Comparison of ENCODE assay signal across 8 cellular contexts in the genomic region with DNA sequence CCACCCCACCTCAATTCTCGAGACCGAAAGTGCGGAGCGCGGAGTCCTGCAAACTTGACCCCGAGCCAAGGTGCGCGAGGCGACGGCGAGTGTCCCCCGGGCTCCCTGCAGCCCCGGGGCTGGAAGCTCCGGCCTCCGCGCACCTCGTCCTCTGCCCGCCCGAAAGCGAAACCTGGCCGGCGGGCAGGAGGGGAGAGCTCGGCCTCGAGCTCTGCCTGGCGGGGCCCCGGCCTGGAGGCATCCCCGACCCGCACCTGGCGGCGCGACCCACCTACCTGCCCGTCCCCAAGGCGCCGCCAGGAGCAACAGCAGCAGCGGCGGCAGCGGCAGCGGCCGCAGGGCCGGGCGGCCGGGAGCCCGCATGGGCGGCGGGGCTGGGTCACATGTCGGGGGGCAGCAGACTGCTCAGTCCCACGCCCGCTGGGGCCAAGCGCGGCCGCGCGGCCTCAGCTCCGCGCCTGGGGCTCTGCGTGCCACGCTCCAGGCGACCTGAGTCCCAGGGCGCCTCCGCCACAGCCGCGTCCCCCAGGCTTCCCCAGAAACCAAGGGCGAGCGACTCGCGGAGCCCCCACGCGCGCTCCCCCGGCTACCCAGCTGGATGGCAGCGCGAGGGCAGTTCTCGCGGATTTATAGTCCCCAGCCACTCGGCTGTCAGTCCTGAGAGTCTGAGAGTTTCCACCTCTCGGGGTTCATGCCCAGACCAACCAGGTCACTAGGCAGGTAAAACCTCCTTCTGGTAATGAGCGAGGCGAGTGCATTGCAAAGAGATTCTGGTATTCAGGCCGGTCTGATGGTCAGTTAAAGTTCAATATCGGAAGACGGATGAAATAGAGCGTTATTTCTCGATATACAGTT. TPM values are rescaled to one million over a fixed set of nuclear protein-coding genes. Genes with fewer than 3 reads are reported as not detected.
DNase-seq lines count a peak whose midpoint lies in the region; ATAC-seq, FAIRE-seq and TF ChIP-seq lines count a peak whose summit lies in the region.

A gene with protein sequence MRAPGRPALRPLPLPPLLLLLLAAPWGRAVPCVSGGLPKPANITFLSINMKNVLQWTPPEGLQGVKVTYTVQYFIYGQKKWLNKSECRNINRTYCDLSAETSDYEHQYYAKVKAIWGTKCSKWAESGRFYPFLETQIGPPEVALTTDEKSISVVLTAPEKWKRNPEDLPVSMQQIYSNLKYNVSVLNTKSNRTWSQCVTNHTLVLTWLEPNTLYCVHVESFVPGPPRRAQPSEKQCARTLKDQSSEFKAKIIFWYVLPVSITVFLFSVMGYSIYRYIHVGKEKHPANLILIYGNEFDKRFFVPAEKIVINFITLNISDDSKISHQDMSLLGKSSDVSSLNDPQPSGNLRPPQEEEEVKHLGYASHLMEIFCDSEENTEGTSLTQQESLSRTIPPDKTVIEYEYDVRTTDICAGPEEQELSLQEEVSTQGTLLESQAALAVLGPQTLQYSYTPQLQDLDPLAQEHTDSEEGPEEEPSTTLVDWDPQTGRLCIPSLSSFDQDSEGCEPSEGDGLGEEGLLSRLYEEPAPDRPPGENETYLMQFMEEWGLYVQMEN (minus strand): TSS at position 600 of the 855 bp plus-strand sequence. CDS start 237 bp downstream, at position 363.

- ATAC-seq in GM18873 (IDR thresholded peaks at IDR 0.05; ENCODE audit: low FRiP score, unreplicated experiment) (no peak), GM18907 (IDR thresholded peaks at IDR 0.05; ENCODE audit: unreplicated experiment) (no peak)

- H3K36me3 Mint-ChIP-seq in CD14-positive monocyte = peaks cover 0 to 2% of the 10 kb centered on the region in 2 donors
- no peaks in the 10 kb centered on the region for H3K36me3 Mint-ChIP-seq in activated T-cell treated with anti-CD3 and anti-CD28 coated beads, Interleukin-2, amount 50 U/mL, for 24 hours (ENCODE audit: low read depth)
- H3K36me3 Mint-ChIP-seq in neural progenitor cell = peaks cover 2% of the 10 kb centered on the region

- no peaks in the 10 kb centered on the region for H4K20me1 ChIP-seq in neural progenitor cell (ENCODE audit: low read depth)

- H3K4me1 Mint-ChIP-seq in CD14-positive monocyte = peaks cover 8% of the 10 kb centered on the region
- H3K4me1 Mint-ChIP-seq in activated T-cell treated with anti-CD3 and anti-CD28 coated beads, Interleukin-2, amount 50 U/mL, for 24 hours (ENCODE audit: low read depth) = peaks cover 7% of the 10 kb centered on the region
- peaks cover 3% of the 10 kb centered on the region for H3K4me1 Mint-ChIP-seq in neural progenitor cell

- H3K9ac ChIP-seq in neural progenitor cell = no peak within 1 kb of the TSS

- no peak within 1 kb of the TSS for H3K27ac ChIP-seq in neural progenitor cell

- H3K27me3 ChIP-seq in HAP-1 (ENCODE audit: low read depth) (no peaks in the 10 kb centered on the region), neural progenitor cell (peaks cover 71% of the 10 kb centered on the region)

- peaks cover 0 to 19% (median 4%) of the 10 kb centered on the region in 7 donors for H3K9me3 Mint-ChIP-seq in CD14-positive monocyte
- H3K9me3 Mint-ChIP-seq in activated T-cell treated with anti-CD3 and anti-CD28 coated beads, Interleukin-2, amount 50 U/mL, for 24 hours = no peaks in the 10 kb centered on the region
- peaks cover 9% of the 10 kb centered on the region for H3K9me3 Mint-ChIP-seq in neural progenitor cell

- peak within 1 kb of the TSS; percentile 98 for H3K4me2 ChIP-seq in neural progenitor cell

- no peaks in the 10 kb centered on the region for H3K9me3 ChIP-seq in HAP-1
- H3K9me3 ChIP-seq in neural progenitor cell (ENCODE audit: low read depth) = no peaks in the 10 kb centered on the region

- peak within 1 kb of the TSS; percentile 77 for H2AFZ ChIP-seq in neural progenitor cell (replicated peaks)

- no peaks in the 10 kb centered on the region for H3F3A ChIP-seq in neural progenitor cell (ENCODE audit: low read depth)

- in situ Hi-C loops in HAP-1 (cut with MboI; ENCODE audit: low sequenced_read_pairs) = no loop called here

- FAIRE-seq in RCC 7860 (lab: Jason Lieb, UNC) = no peak

- H3K27ac Mint-ChIP-seq in CD14-positive monocyte (no peak within 1 kb of the TSS), neural progenitor cell (no peak within 1 kb of the TSS)
- H3K27ac Mint-ChIP-seq in activated T-cell treated with anti-CD3 and anti-CD28 coated beads, Interleukin-2, amount 50 U/mL, for 24 hours = no peak within 1 kb of the TSS

- H3K27me3 Mint-ChIP-seq in CD14-positive monocyte (ENCODE audit: low read depth in 3 of 3) (peaks cover 77 to 97% (median 88%) of the 10 kb centered on the region in 3 donors), neural progenitor cell (ENCODE audit: insufficient read depth, low read depth) (peaks cover 20% of the 10 kb centered on the region)
- peaks cover 87% of the 10 kb centered on the region for H3K27me3 Mint-ChIP-seq in activated T-cell treated with anti-CD3 and anti-CD28 coated beads, Interleukin-2, amount 50 U/mL, for 24 hours

- DNase-seq in CD14-positive monocyte (ENCODE audit: low spot score) (no peak), HAP-1 (ENCODE audit: low spot score in 2 of 2) (peak in 1 of 2 experiments; percentile 28), glomerular visceral epithelial cell (ENCODE audit: extremely low spot score) (peak; percentile 15), neural progenitor cell (ENCODE audit: low spot score) (peak; percentile 57), RCC 7860 (ENCODE audit: low spot score) (no peak)
- DNase-seq in activated T-cell treated with anti-CD3 and anti-CD28 coated beads, Interleukin-2, amount 50 U/mL, for 24 hours = peak; percentile 40

- H3K79me2 ChIP-seq in neural progenitor cell (ENCODE audit: low read depth) = no peaks in the 10 kb centered on the region

- peak within 1 kb of the TSS; percentile 75 to 93 for H3K4me3 Mint-ChIP-seq in CD14-positive monocyte
- peak within 1 kb of the TSS; percentile 73 for H3K4me3 Mint-ChIP-seq in activated T-cell treated with anti-CD3 and anti-CD28 coated beads, Interleukin-2, amount 50 U/mL, for 24 hours
- peak within 1 kb of the TSS; percentile 84 for H3K4me3 Mint-ChIP-seq in neural progenitor cell

- no peaks in the 10 kb centered on the region for H3K4me1 ChIP-seq in HAP-1
- peaks cover 6% of the 10 kb centered on the region for H3K4me1 ChIP-seq in neural progenitor cell

- H3K36me3 ChIP-seq in HAP-1 (replicated peaks) (no peaks in the 10 kb centered on the region), neural progenitor cell (no peaks in the 10 kb centered on the region)

- intact Hi-C loops in CD14-positive monocyte (cut with micrococcal nuclease) = no loop called here

- H3K4me3 ChIP-seq in HAP-1 (peak within 1 kb of the TSS; percentile 43), neural progenitor cell (peak within 1 kb of the TSS; percentile 68)

- TF ChIP-seq CTCF in CD14-positive monocyte (IDR thresholded peaks at IDR 0.05) (no peak), neural progenitor cell (IDR thresholded peaks at IDR 0.05) (peak; percentile 16)

RNA-seq across cellular contexts. Expression of the gene that starts here (rescaled TPM):
- polyA plus RNA-seq in CD14-positive monocyte = not detected
- total RNA-seq in neural progenitor cell (ENCODE audit: low replicate concordance) = not detected in 2 replicates

Comparison
In these comparisons a context has a peak if more than half of its experiments do, and no peak if none do; other contexts are left out.
1. Peak in DNase-seq, H3K4me3 ChIP-seq and H3K4me2 ChIP-seq in neural progenitor cell; RNA of the gene not detected or under 1 TPM.
2. DNase-seq: peak in activated T-cell treated with anti-CD3 and anti-CD28 coated beads, Interleukin-2, amount 50 U/mL, for 24 hours (single experiment) and glomerular visceral epithelial cell (single experiment); none in CD14-positive monocyte (single experiment) and RCC 7860 (single experiment).
3. Peak in every context shown above with its lines, with median percentiles within 50 percentile points of each other: H3K4me3 Mint-ChIP-seq.